8 cellular contexts compared by ENCODE assay signal in the genomic region with DNA sequence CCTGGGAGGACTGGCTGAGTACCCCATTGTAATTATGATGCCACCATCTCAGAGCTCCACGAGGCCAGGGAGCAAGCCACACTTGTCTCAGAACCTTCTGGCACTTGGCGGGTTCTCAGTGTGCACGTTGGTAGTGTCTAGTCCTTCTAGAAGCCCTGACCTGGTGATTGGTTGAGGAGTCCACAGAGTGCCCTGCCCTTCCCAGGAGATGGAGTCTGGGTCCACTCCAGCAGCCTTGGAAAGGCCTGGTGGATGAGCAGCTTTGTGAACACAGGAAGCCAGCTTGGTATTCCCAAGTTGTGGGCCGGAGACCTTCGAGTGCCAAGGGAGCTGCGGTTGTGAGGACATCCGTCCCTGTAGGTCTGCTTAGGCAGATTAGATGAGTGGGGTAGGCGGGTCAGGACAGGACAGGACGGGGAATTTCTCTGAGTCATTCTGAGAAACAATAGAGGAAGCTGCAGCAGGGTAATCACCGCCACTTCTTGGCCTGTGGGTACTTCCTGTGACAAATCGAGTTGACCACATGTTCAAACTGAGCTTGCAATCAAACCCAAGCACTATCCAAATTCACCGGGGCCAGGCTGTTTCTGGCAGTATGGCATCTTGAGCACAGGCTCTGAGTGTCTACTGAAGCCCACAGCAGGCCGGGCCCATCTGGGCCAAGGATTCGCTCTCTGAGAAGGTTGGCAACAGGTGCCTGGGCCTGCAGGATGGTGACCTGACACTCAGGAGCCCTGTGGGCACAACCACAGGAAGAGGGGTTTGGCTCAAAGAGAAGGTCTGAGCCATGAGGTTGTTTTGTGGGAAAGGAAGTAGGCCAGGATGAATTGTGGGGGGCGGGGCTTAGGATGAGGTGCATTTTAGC.
DNase-seq lines count a peak whose midpoint lies in the region; ATAC-seq and TF ChIP-seq lines count a peak whose summit lies in the region.

No MANE protein-coding gene starts in this region.

- H3K27me3 ChIP-seq in Peyer's patch (no peaks in the 10 kb centered on the region), skeletal muscle satellite cell (ENCODE audit: control insufficient read depth, insufficient read depth, low read length) (no peaks in the 10 kb centered on the region)

- H3K4me3 Mint-ChIP-seq in activated T-helper 1 cell treated with anti-CD3 and anti-CD28 coated beads, Interleukin-12 subunit alpha, Interleukin-12 subunit beta, Interleukin-2, Interleukin-4 antibody, amounts not matched to agents 30 ng/mL and 10 ng/mL and 1 ng/mL, durations not matched to agents 14 hours and 24 hours and 36 hours = peak overlapping the region; percentile 67

- DNase-seq in 8988T (peak; percentile 66), Peyer's patch (peak in 2 of 3 donors; percentile 74 to 84), globus pallidus (ENCODE audit: low spot score) (peak; percentile 68), NCI-H526 (lab: John Stamatoyannopoulos, UW) (no peak)
- DNase-seq in activated T-helper 1 cell treated with anti-CD3 and anti-CD28 coated beads, Interleukin-12 subunit alpha, Interleukin-12 subunit beta, Interleukin-2, Interleukin-4 antibody, amounts not matched to agents 30 ng/mL and 10 ng/mL and 1 ng/mL, durations not matched to agents 14 hours and 24 hours and 36 hours (ENCODE audit: low spot score) = peak; percentile 81

- H3K4me1 ChIP-seq in Peyer's patch (peaks cover 0 to 22% (median 12%) of the 10 kb centered on the region in 4 donors), skeletal muscle satellite cell (ENCODE audit: control insufficient read depth, insufficient read depth, low read length) (peaks cover 27% of the 10 kb centered on the region)

- H3K4me2 ChIP-seq in skeletal muscle satellite cell (ENCODE audit: low read length) = peak overlapping the region; percentile 50

- no peak for TF ChIP-seq POLR2A in Peyer's patch (IDR thresholded peaks at IDR 0.05)

- H3K27me3 Mint-ChIP-seq in activated T-helper 1 cell treated with anti-CD3 and anti-CD28 coated beads, Interleukin-12 subunit alpha, Interleukin-12 subunit beta, Interleukin-2, Interleukin-4 antibody, amounts not matched to agents 30 ng/mL and 10 ng/mL and 1 ng/mL, durations not matched to agents 14 hours and 24 hours and 36 hours (ENCODE audit: insufficient read depth) = no peaks in the 10 kb centered on the region

- H3K36me3 Mint-ChIP-seq in activated T-helper 1 cell treated with anti-CD3 and anti-CD28 coated beads, Interleukin-12 subunit alpha, Interleukin-12 subunit beta, Interleukin-2, Interleukin-4 antibody, amounts not matched to agents 30 ng/mL and 10 ng/mL and 1 ng/mL, durations not matched to agents 14 hours and 24 hours and 36 hours (ENCODE audit: low read depth) = peaks cover 11% of the 10 kb centered on the region

- H3K4me1 Mint-ChIP-seq in activated T-helper 1 cell treated with anti-CD3 and anti-CD28 coated beads, Interleukin-12 subunit alpha, Interleukin-12 subunit beta, Interleukin-2, Interleukin-4 antibody, amounts not matched to agents 30 ng/mL and 10 ng/mL and 1 ng/mL, durations not matched to agents 14 hours and 24 hours and 36 hours (ENCODE audit: low read depth) = peaks cover 62% of the 10 kb centered on the region

- intact Hi-C loops in activated T-helper 1 cell treated with anti-CD3 and anti-CD28 coated beads, Interleukin-12 subunit alpha, Interleukin-12 subunit beta, Interleukin-2, Interleukin-4 antibody, amounts not matched to agents 30 ng/mL and 10 ng/mL and 1 ng/mL, durations not matched to agents 14 hours and 24 hours and 36 hours (cut with micrococcal nuclease) = loop anchor here (1.0 to 10.0 kb wide), 6 partner anchors 71 to 827 kb away; partner anchors contain the start of genes CHCHD6, MCM2 and SLC41A3

- H3K4me3 ChIP-seq in Peyer's patch (no peak overlapping the region), skeletal muscle satellite cell (ENCODE audit: low read length) (peak overlapping the region; percentile 27)

- H3K27ac Mint-ChIP-seq in activated T-helper 1 cell treated with anti-CD3 and anti-CD28 coated beads, Interleukin-12 subunit alpha, Interleukin-12 subunit beta, Interleukin-2, Interleukin-4 antibody, amounts not matched to agents 30 ng/mL and 10 ng/mL and 1 ng/mL, durations not matched to agents 14 hours and 24 hours and 36 hours = peak overlapping the region; percentile 73

- H3K9me3 Mint-ChIP-seq in activated T-helper 1 cell treated with anti-CD3 and anti-CD28 coated beads, Interleukin-12 subunit alpha, Interleukin-12 subunit beta, Interleukin-2, Interleukin-4 antibody, amounts not matched to agents 30 ng/mL and 10 ng/mL and 1 ng/mL, durations not matched to agents 14 hours and 24 hours and 36 hours = no peaks in the 10 kb centered on the region

- peak overlapping the region in 3 of 4 donors; percentile 42 to 59 (median 49) for H3K27ac ChIP-seq in Peyer's patch

- no peaks in the 10 kb centered on the region for H3K36me3 ChIP-seq in Peyer's patch
- no peaks in the 10 kb centered on the region for H3K36me3 ChIP-seq in skeletal muscle satellite cell (ENCODE audit: insufficient read depth, low read length)

- H3K9me3 ChIP-seq in Peyer's patch (no peaks in the 10 kb centered on the region), skeletal muscle satellite cell (replicated peaks; ENCODE audit: low read length) (no peaks in the 10 kb centered on the region)

- H3K9ac ChIP-seq in skeletal muscle satellite cell (ENCODE audit: low read depth, low read length) = peak overlapping the region; percentile 63

- TF ChIP-seq CTCF in Peyer's patch (IDR thresholded peaks at IDR 0.05) = no peak

- ATAC-seq in GM18907 (IDR thresholded peaks at IDR 0.05; ENCODE audit: unreplicated experiment) = peak; percentile 94
- peak; percentile 95 for ATAC-seq in HG03066 (IDR thresholded peaks at IDR 0.05; ENCODE audit: low read depth, unreplicated experiment)

Comparison
In these comparisons a context has a peak if more than half of its experiments do, and no peak if none do; other contexts are left out.
1. DNase-seq: peak in 8988T (single experiment), Peyer's patch (2 of 3), activated T-helper 1 cell treated with anti-CD3 and anti-CD28 coated beads, Interleukin-12 subunit alpha, Interleukin-12 subunit beta, Interleukin-2, Interleukin-4 antibody, amounts not matched to agents 30 ng/mL and 10 ng/mL and 1 ng/mL, durations not matched to agents 14 hours and 24 hours and 36 hours (single experiment) and globus pallidus (single experiment); none in NCI-H526 (0 of 2).